Comparison of ENCODE assay signal across 30 cellular contexts in the genomic region with DNA sequence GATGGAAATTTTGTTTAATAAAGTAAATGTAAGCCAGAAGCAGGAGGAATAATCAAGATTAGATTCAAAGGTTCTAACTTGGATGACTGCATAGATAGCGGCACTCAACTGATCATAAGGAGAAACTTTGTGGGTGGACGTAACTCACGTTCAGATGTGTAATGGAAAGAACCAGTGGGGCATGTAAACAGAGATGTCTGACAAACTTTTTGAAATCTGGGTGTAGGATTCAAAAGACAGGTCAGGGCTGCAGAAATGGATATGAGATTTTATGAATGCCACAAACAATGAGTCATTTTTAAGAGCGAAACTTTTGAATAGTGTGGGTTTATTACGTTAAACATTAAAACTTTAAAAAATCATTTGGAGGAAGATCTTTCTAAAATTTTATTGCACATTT.
"Had no signal": no experiment of that assay in that cellular context is flagged by ENCODE, and none has a peak within 500 bp of the region (broad histone marks: within the 10 kb centered on the region; RNA-seq: fewer than 3 reads in every experiment).

No MANE protein-coding gene starts in this region.

- H3K27ac Mint-ChIP-seq: dendritic cell treated with granulocyte-macrophage colony-stimulating factor and Interleukin-4, amounts not matched to agents 40 ng/mL and 50 ng/mL, for 4 days; endodermal cell; naive thymus-derived CD4-positive, alpha-beta T cell; nephron; stimulated activated memory B cell treated with anti-CD40 and anti-IgM and Interleukin-4, amounts not matched to agents 10 μg/mL and 1 μg/mL and 100 μg/mL, for 72 hours had no signal

- H3K4me3 Mint-ChIP-seq: dendritic cell treated with granulocyte-macrophage colony-stimulating factor and Interleukin-4, amounts not matched to agents 40 ng/mL and 50 ng/mL, for 4 days; endodermal cell; naive thymus-derived CD4-positive, alpha-beta T cell; nephron; stimulated activated memory B cell treated with anti-CD40 and anti-IgM and Interleukin-4, amounts not matched to agents 10 μg/mL and 1 μg/mL and 100 μg/mL, for 72 hours had no signal

- H3K36me3 Mint-ChIP-seq: naive thymus-derived CD4-positive, alpha-beta T cell; stimulated activated memory B cell treated with anti-CD40 and anti-IgM and Interleukin-4, amounts not matched to agents 10 μg/mL and 1 μg/mL and 100 μg/mL, for 72 hours had no signal

- H3K4me3 ChIP-seq: colonic mucosa, esophagus squamous epithelium, heart left ventricle, hepatocyte, left lung, prostate gland, right atrium auricular region, skin epidermis, spleen, thoracic aorta, tibial nerve, upper lobe of left lung had no signal

- H3K27ac ChIP-seq: colonic mucosa, esophagus squamous epithelium, heart left ventricle, hepatocyte, left lung, prostate gland, right atrium auricular region, skin epidermis, spleen, thoracic aorta, tibial nerve, upper lobe of left lung had no signal

- H2AFZ ChIP-seq: hepatocyte had no signal

- H3K9me3 ChIP-seq: colonic mucosa, esophagus squamous epithelium, heart left ventricle, left lung, prostate gland, right atrium auricular region, spleen, thoracic aorta, tibial nerve, upper lobe of left lung had no signal

- DNase-seq: colonic mucosa; effector CD8-positive, alpha-beta T cell; endodermal cell; esophagus squamous epithelium; heart left ventricle; left cardiac atrium; left lung; mesendoderm; midbrain; naive thymus-derived CD4-positive, alpha-beta T cell; nucleus accumbens; spleen; stimulated activated CD4-positive, alpha-beta T cell treated with anti-CD3 and anti-CD28 coated beads, Interleukin-4, amount 100 ng/mL, for 4 hours; stimulated activated naive CD8-positive, alpha-beta T cell treated with anti-CD3 and anti-CD28 coated beads, Interleukin-15, Interleukin-2, amounts not matched to agents 100 U/mL and 50 U/mL, for 24 hours; substantia nigra; upper lobe of left lung had no signal

- H3K4me1 ChIP-seq: colonic mucosa, esophagus squamous epithelium, heart left ventricle, left lung, prostate gland, right atrium auricular region, spleen, tibial nerve, upper lobe of left lung had no signal

- H3K79me2 ChIP-seq: hepatocyte had no signal

- H3K36me3 ChIP-seq: colonic mucosa, esophagus squamous epithelium, heart left ventricle, left lung, prostate gland, right atrium auricular region, spleen, thoracic aorta, tibial nerve, upper lobe of left lung had no signal

- H3K4me1 Mint-ChIP-seq: endodermal cell; naive thymus-derived CD4-positive, alpha-beta T cell; nephron; stimulated activated memory B cell treated with anti-CD40 and anti-IgM and Interleukin-4, amounts not matched to agents 10 μg/mL and 1 μg/mL and 100 μg/mL, for 72 hours had no signal

- H3K4me2 ChIP-seq: hepatocyte had no signal

- H3K27me3 ChIP-seq: colonic mucosa, esophagus squamous epithelium, heart left ventricle, hepatocyte, left lung, right atrium auricular region, spleen, tibial nerve, upper lobe of left lung had no signal

- ATAC-seq: heart left ventricle; left cardiac atrium; left lung; naive thymus-derived CD4-positive, alpha-beta T cell; sciatic nerve; stimulated activated memory B cell treated with anti-CD40 and anti-IgM and Interleukin-4, amounts not matched to agents 10 μg/mL and 1 μg/mL and 100 μg/mL, for 72 hours; stimulated activated naive CD8-positive, alpha-beta T cell treated with anti-CD3 and anti-CD28 coated beads, Interleukin-15, Interleukin-2, amounts not matched to agents 100 U/mL and 50 U/mL, for 24 hours had no signal

- FAIRE-seq: endothelial cell of umbilical vein, frontal cortex, islet of Langerhans, urothelium cell line had no signal

- H3K27me3 Mint-ChIP-seq: dendritic cell treated with granulocyte-macrophage colony-stimulating factor and Interleukin-4, amounts not matched to agents 40 ng/mL and 50 ng/mL, for 4 days; stimulated activated memory B cell treated with anti-CD40 and anti-IgM and Interleukin-4, amounts not matched to agents 10 μg/mL and 1 μg/mL and 100 μg/mL, for 72 hours had no signal

- H3K9me3 Mint-ChIP-seq: endodermal cell, nephron had no signal
